In the genomic region with DNA sequence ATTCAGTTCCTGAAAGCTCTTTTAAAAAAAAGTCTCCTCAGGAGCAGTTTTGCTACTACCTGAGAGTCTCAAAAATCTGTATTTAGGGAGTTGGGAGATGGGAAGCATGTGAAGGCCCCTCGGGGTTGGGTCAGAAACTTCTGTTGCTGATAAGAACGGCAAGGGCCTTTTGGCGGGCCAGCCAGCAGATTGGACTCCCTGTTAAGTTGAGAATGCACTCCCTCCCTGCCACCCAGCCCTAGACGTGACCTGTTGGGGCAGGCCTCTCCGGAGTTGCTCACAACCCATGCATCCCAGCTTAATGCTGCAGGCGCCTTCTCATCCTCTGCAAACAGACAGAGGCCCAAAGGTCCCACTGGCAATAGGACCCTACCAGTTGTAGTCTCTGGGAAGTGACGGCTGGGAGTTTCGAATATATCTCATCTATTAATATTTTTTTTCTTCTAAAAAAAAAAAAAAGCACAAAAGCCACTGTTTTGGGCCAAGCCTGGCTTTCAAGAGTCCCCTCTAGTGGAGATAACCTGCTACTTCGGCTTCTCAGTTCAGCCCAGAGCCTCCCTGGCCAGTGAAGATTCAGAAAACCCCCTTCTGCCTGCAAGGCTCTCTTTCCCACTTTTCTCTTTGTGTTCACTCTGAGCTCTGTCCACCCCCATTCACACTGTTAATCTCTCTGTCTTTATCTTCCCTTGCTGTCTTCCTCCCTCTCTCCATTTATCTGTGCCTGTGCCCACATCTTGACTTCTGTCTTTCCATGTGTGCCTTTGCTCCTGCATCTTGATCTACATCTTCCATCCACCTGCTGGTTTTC, we compare ENCODE assay signal across 8 cellular contexts. TPM values are rescaled to one million over a fixed set of nuclear protein-coding genes. Genes with fewer than 3 reads are reported as not detected.
DNase-seq lines count a peak whose midpoint lies in the region; ATAC-seq, FAIRE-seq and TF ChIP-seq lines count a peak whose summit lies in the region.

No MANE protein-coding gene starts in this region.

- H3K14ac ChIP-seq in H1 (ENCODE audit: insufficient read length) = no peak overlapping the region

- H3K27ac ChIP-seq in DND-41 (ENCODE audit: low read length) (no peak overlapping the region), H1 (ENCODE audit: low read depth, low read length) (no peak overlapping the region)

- H3K56ac ChIP-seq in H1 (replicated peaks; ENCODE audit: insufficient read length, low read depth, low read length) = no peak overlapping the region

- H3K4me3 ChIP-seq in DND-41 (ENCODE audit: low read depth in 1 of 2, low read length in 2 of 2) (no peak overlapping the region), H1 (ENCODE audit: extremely low read depth in 1 of 4, insufficient read depth in 2 of 4, low read depth in 3 of 4, low read length in 4 of 4) (no peak overlapping the region; a peak in 1 of 8 replicates)

- H4K20me1 ChIP-seq in DND-41 (ENCODE audit: insufficient read depth, low read length) = peaks cover 17% of the 10 kb centered on the region
- H4K20me1 ChIP-seq in H1 (replicated peaks in 1 of 2; ENCODE audit: control insufficient read depth in 1 of 2, insufficient read depth in 2 of 2, low read length in 2 of 2) = peaks cover 0 to 8% of the 10 kb centered on the region in 2 experiments

- H3K4ac ChIP-seq in H1 (replicated peaks; ENCODE audit: insufficient read length, low read depth, low read length) = no peak overlapping the region

- TF ChIP-seq POLR2A in H1 (IDR thresholded peaks at IDR 0.05; ENCODE audit: control extremely low read depth in 1 of 2, low read depth in 2 of 2, low read length in 2 of 2) = no peak

- H3K79me2 ChIP-seq in DND-41 (ENCODE audit: insufficient read depth, low read length) (no peaks in the 10 kb centered on the region), H1 (ENCODE audit: control insufficient read depth in 1 of 2, insufficient read depth in 2 of 2, low read length in 2 of 2) (no peaks in the 10 kb centered on the region)

- H3K23ac ChIP-seq in H1 (ENCODE audit: insufficient read length) = no peak overlapping the region

- TF ChIP-seq RAD21 in H1 (IDR thresholded peaks at IDR 0.05 in 1 of 2, conservative IDR thresholded peaks at IDR 0.05 in 1 of 2; ENCODE audit: low read depth in 2 of 2, low read length in 2 of 2) = peak; percentile 53 to 63

- POLR2A ChIA-PET in H1 (lab: Charles Lee; ENCODE audit: partially characterized antibody) = interaction anchor here (0.6 kb wide), 1 partner anchor 286 kb away, joined by 3 read pairs; no protein-coding TSS in a partner anchor

- H2AFZ ChIP-seq in DND-41 (ENCODE audit: low read depth, low read length) = no peak overlapping the region
- H2AFZ ChIP-seq in H1 (ENCODE audit: low read length) = peak overlapping the region; percentile 10; the same call in 1 of the 2 replicates

- H3K18ac ChIP-seq in H1 (ENCODE audit: extremely low read depth, low read length) = peak overlapping the region; percentile 62; the same call in 1 of the 2 replicates

- peaks cover 13% of the 10 kb centered on the region for H3K4me1 ChIP-seq in DND-41 (ENCODE audit: insufficient read depth, low read length)
- H3K4me1 ChIP-seq in H1 (replicated peaks in 1 of 4; ENCODE audit: control insufficient read depth in 3 of 4, insufficient read depth in 4 of 4, low read length in 3 of 4) = peaks cover 6 to 17% (median 11%) of the 10 kb centered on the region in 4 experiments

- 33% methylated on average over 9 of the region's 9 CpGs; no CpG with 5 or more reads in 1 of the 2 experiments for WGBS in H1 (ENCODE audit: extremely low coverage in 1 of 2, insufficient coverage in 1 of 2, insufficient read length in 1 of 2, insufficient replicate concordance in 2 of 2, low coverage in 1 of 2, low lambda C conversion rate in 2 of 2, missing lambda C conversion rate in 1 of 2), 2 experiments

- H3K79me1 ChIP-seq in H1 (ENCODE audit: low read depth, low read length) = 0 out of 2 replicates have a peak, but pooled peaks cover 3% of the 10 kb centered on the region

- peak overlapping the region; percentile 81; the same call in 1 of the 2 replicates for H2BK15ac ChIP-seq in H1 (ENCODE audit: low read length)

- peaks cover 12% of the 10 kb centered on the region; the same call in 1 of the 2 replicates for H3K23me2 ChIP-seq in H1 (ENCODE audit: low read depth, low read length)

- no peak for FAIRE-seq in H1 (lab: Jason Lieb, UNC)

- TF ChIP-seq CTCF in DND-41 (IDR thresholded peaks at IDR 0.05; ENCODE audit: borderline replicate concordance, extremely low read depth, low read length, poor library complexity, severe bottlenecking) (peak; percentile 58), H1 (IDR thresholded peaks at IDR 0.05; ENCODE audit: control extremely low read depth in 1 of 3, insufficient read depth in 1 of 3, low read depth in 1 of 3, low read length in 3 of 3) (peak; percentile 48 to 65 (median 59))

- H2AK5ac ChIP-seq in H1 (ENCODE audit: low read depth, low read length) = peak overlapping the region; percentile 86; the same call in 1 of the 2 replicates

- 0 out of 2 replicates have a peak overlapping the region, but pooled peaks have one; percentile 68 for H2BK12ac ChIP-seq in H1 (ENCODE audit: low read depth, low read length)

- 0 out of 2 replicates have a peak overlapping the region, but pooled peaks have one; percentile 48 for H2BK20ac ChIP-seq in H1 (ENCODE audit: low read length)

- peaks cover 96% of the 10 kb centered on the region for H3K27me3 ChIP-seq in DND-41 (ENCODE audit: insufficient read depth, low read length, poor library complexity)
- H3K27me3 ChIP-seq in H1 (replicated peaks in 1 of 4; ENCODE audit: control insufficient read depth in 3 of 4, extremely low read depth in 1 of 4, insufficient read depth in 3 of 4, low read length in 3 of 4) = peaks cover 16 to 33% (median 28%) of the 10 kb centered on the region in 4 experiments

- H3K9ac ChIP-seq in DND-41 (ENCODE audit: low read depth, low read length) (no peak overlapping the region), H1 (replicated peaks in 1 of 4; ENCODE audit: extremely low read depth in 1 of 4, low read depth in 3 of 4, low read length in 3 of 4) (no peak overlapping the region)

- peak overlapping the region; percentile 26 for H2BK120ac ChIP-seq in H1 (replicated peaks; ENCODE audit: low read depth, low read length)

- H4K8ac ChIP-seq in H1 (ENCODE audit: extremely low read depth, insufficient read depth, low read length) = no peak overlapping the region

- no peak overlapping the region for H2BK5ac ChIP-seq in H1 (ENCODE audit: low read depth, low read length)

- DNase-seq in DND-41 (peak; percentile 12), OCI-M1 (lab: John Stamatoyannopoulos, UW) (peak; percentile 78), H1 (ENCODE audit: low read depth in 1 of 2, low spot score in 2 of 2) (no peak), midbrain (lab: John Stamatoyannopoulos, UW) (peak; percentile 45)
- no peak for DNase-seq in stimulated activated CD4-positive, alpha-beta T cell treated with anti-CD3 and anti-CD28 coated beads, Interleukin-12 subunit alpha, Interleukin-12 subunit beta, amount 100 ng/mL, for 4 hours

- H4K5ac ChIP-seq in H1 (ENCODE audit: insufficient read length, low read depth, low read length) = no peak overlapping the region

- H4K91ac ChIP-seq in H1 (replicated peaks; ENCODE audit: insufficient read length, low read length) = no peak overlapping the region

- CTCF ChIA-PET in H1 (lab: Charles Lee; ENCODE audit: partially characterized antibody) = interaction anchor here (0.5 to 16.9 kb wide), 70 partner anchors 9 to 1186 kb away, joined by 3 to 315 read pairs (median 5); no protein-coding TSS in a partner anchor

- ATAC-seq in DND-41 (ENCODE audit: insufficient read depth, low read depth) (peak; percentile 55; the same call in 2 of the 3 replicates), HG02798 (IDR thresholded peaks at IDR 0.05; ENCODE audit: poor library complexity, unreplicated experiment) (peak; percentile 52), GM21367 (IDR thresholded peaks at IDR 0.05; ENCODE audit: unreplicated experiment) (no peak), HG03039 (IDR thresholded peaks at IDR 0.05; ENCODE audit: unreplicated experiment) (no peak)

- H3K9me3 ChIP-seq in DND-41 (ENCODE audit: insufficient read depth, low read length, severe bottlenecking) (no peaks in the 10 kb centered on the region), H1 (ENCODE audit: insufficient read depth in 2 of 2, low read depth in 1 of 2, low read length in 1 of 2) (no peaks in the 10 kb centered on the region)

- no peak for TF ChIP-seq EP300 in H1 (IDR thresholded peaks at IDR 0.05; ENCODE audit: borderline replicate concordance in 1 of 2, low read depth in 2 of 2, low read length in 2 of 2)

- no peak overlapping the region for H3K4me2 ChIP-seq in DND-41 (ENCODE audit: insufficient read depth, low read length)
- no peak overlapping the region; a peak in 1 of 4 replicates for H3K4me2 ChIP-seq in H1 (ENCODE audit: insufficient read depth in 1 of 2, low read depth in 2 of 2, low read length in 2 of 2)

- no peaks in the 10 kb centered on the region for H3K36me3 ChIP-seq in DND-41 (ENCODE audit: insufficient read depth, low read length)
- no peaks in the 10 kb centered on the region for H3K36me3 ChIP-seq in H1 (ENCODE audit: control insufficient read depth in 2 of 4, insufficient read depth in 4 of 4, low read length in 3 of 4)

TF ChIP-seq in H1, 55 proteins besides CTCF, POLR2A, EP300 and RAD21:
- 0 out of 2 replicates have a peak, but pooled peaks have one; percentile 11 for TF ChIP-seq JUND (IDR thresholded peaks at IDR 0.05; ENCODE audit: low read length)
- TF ChIP-seq NANOG (IDR thresholded peaks at IDR 0.05; ENCODE audit: insufficient read depth, low read depth, low read length, poor library complexity, severe bottlenecking) = no peak

RNA-seq across cellular contexts. Expression of gene PLXNA2, which starts 5.3 kb away (rescaled TPM):
- 1.5 and 2.0 TPM in 2 replicates for total RNA-seq in H1 (2021; fragmentation: NEBNext Ultra II Directional; extraction: Animal tissue kit (Norgen Biotek cat#: 25700))
- polyA plus RNA-seq in H1 (2011; rRNA removed) = 0.33 and 0.71 TPM in 2 replicates
- 0.47 TPM for polyA plus RNA-seq in H1 (2011; cell fraction: cytosol; rRNA removed)
- polyA plus RNA-seq in H1 (2011; cell fraction: nucleus; rRNA removed) = 1.8 TPM
- 0.53 to 0.99 TPM (median 0.61 TPM) in 4 replicates for polyA plus RNA-seq in H1 (2012, experiment 1 of 2)
- polyA plus RNA-seq in H1 (2012, experiment 2 of 2) = 0.34 TPM
- polyA plus RNA-seq in H1 (2013, experiment 1 of 2) = 0.65 TPM
- polyA plus RNA-seq in H1 (2013, experiment 2 of 2) = 0.48 TPM
- 1.0 and 1.5 TPM in 2 replicates for polyA minus RNA-seq in H1 (2011; rRNA and poly(A)+ RNA removed)
- polyA minus RNA-seq in H1 (2011; cell fraction: cytosol; rRNA and poly(A)+ RNA removed) = 0.44 TPM
- 2.5 TPM for polyA minus RNA-seq in H1 (2011; cell fraction: nucleus; rRNA and poly(A)+ RNA removed)

Comparison
In these comparisons a context has a peak if more than half of its experiments do, and no peak if none do; other contexts are left out.
1. ATAC-seq: peak in DND-41 (single experiment) and HG02798 (single experiment); none in GM21367 (single experiment) and HG03039 (single experiment).
2. DNase-seq: peak in DND-41 (single experiment), OCI-M1 (single experiment) and midbrain (single experiment); none in H1 (0 of 2) and stimulated activated CD4-positive, alpha-beta T cell treated with anti-CD3 and anti-CD28 coated beads, Interleukin-12 subunit alpha, Interleukin-12 subunit beta, amount 100 ng/mL, for 4 hours (single experiment).